Comparison of ENCODE assay signal across 14 cellular contexts in the genomic region with DNA sequence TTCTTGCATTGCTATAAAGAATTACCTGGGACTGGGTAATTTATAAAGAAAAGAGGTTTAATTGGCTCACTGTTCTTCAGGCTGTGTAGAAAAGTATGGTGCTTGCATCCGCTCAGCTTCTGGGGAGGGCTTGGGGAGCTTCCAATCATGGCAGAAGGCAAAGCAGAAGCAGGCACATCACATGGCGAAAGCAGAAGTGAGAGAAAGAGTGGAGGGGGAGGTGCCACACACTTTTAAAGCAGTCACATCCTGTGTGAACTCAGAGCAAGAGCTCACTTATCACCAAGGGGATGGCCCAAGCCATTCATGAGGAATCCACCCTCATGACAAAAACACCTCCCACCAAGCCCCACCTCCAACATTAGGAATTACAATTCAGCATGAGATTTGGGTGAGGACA.
DNase-seq lines count a peak whose midpoint lies in the region; ATAC-seq and TF ChIP-seq lines count a peak whose summit lies in the region.
"Had no signal": no experiment of that assay in that cellular context is flagged by ENCODE, and none has a peak within 500 bp of the region (broad histone marks: within the 10 kb centered on the region; RNA-seq: fewer than 3 reads in every experiment).

No MANE protein-coding gene starts in this region.

- no peak for DNase-seq in T-cell
- DNase-seq in tibial artery: no peak
- no peak for DNase-seq in aorta
- DNase-seq in occipital lobe (lab: John Stamatoyannopoulos, UW): no peak
- DNase-seq: DMS 273 treated with DMSO at 0.1 percent for 48 hours; NCI-H1092 treated with DMSO at 0.1 percent for 48 hours; SHP77; sigmoid colon; stimulated activated naive CD4-positive, alpha-beta T cell treated with Interleukin-2 at 50 U/mL for 16 hours had no signal

- H3K36me3 ChIP-seq in OCI-LY3 (replicated peaks; ENCODE audit: low read depth, low read length) (peaks cover 17% of the 10 kb centered on the region), tibial artery (no peaks in the 10 kb centered on the region), aorta (ENCODE audit: control insufficient read depth in 1 of 2, insufficient read depth in 2 of 2, low read length in 1 of 2) (no peaks in the 10 kb centered on the region)
- H3K36me3 ChIP-seq: sigmoid colon had no signal

- H3K27me3 ChIP-seq in OCI-LY3 (ENCODE audit: low read depth, low read length) (no peaks in the 10 kb centered on the region), tibial artery (no peaks in the 10 kb centered on the region), aorta (ENCODE audit: control insufficient read depth in 1 of 2, insufficient read depth in 2 of 2, low read length in 1 of 2) (no peaks in the 10 kb centered on the region)
- H3K27me3 ChIP-seq: sigmoid colon had no signal

- no peaks in the 10 kb centered on the region for H3K36me3 Mint-ChIP-seq in T-cell

- H3K4me3 ChIP-seq in OCI-LY3 (ENCODE audit: low read length) (no peak overlapping the region), tibial artery (no peak overlapping the region), aorta (ENCODE audit: low read length in 2 of 2) (no peak overlapping the region)
- H3K4me3 ChIP-seq: GM23338, sigmoid colon had no signal

- peaks cover 0 to 6% (median 0%) of the 10 kb centered on the region in 3 donors for H3K9me3 Mint-ChIP-seq in T-cell
- H3K9me3 Mint-ChIP-seq: GM23338 had no signal

- no peak overlapping the region for H3K9ac ChIP-seq in OCI-LY3 (ENCODE audit: low read length)

- WGBS in aorta, 2 donors: 80 to 85% methylated on average over 2 of the region's 2 CpGs

- no peak for TF ChIP-seq CTCF in OCI-LY3 (IDR thresholded peaks at IDR 0.05; ENCODE audit: low read depth, low read length)
- TF ChIP-seq CTCF in tibial artery (IDR thresholded peaks at IDR 0.05): no peak

- H3K4me1 Mint-ChIP-seq in T-cell: no peaks in the 10 kb centered on the region
- H3K4me1 Mint-ChIP-seq: GM23338 had no signal

- no peak overlapping the region for H3K4me3 Mint-ChIP-seq in T-cell
- H3K4me3 Mint-ChIP-seq: GM23338 had no signal

- CTCF ChIA-PET in T-cell (lab: Charles Lee): no interaction called here

- H4K20me1 ChIP-seq in OCI-LY3 (ENCODE audit: insufficient read depth, low read length): no peaks in the 10 kb centered on the region

- ATAC-seq in GM18517 (IDR thresholded peaks at IDR 0.05; ENCODE audit: unreplicated experiment) (peak; percentile 99), GM21423 (IDR thresholded peaks at IDR 0.05; ENCODE audit: unreplicated experiment) (peak; percentile 96), HG03108 (IDR thresholded peaks at IDR 0.05; ENCODE audit: unreplicated experiment) (peak; percentile 97), T-cell (replicated peaks in 1 of 4) (no peak), aorta (ENCODE audit: low FRiP score) (no peak)
- ATAC-seq: GM23338 had no signal

- no peak overlapping the region for H3K27ac Mint-ChIP-seq in T-cell
- H3K27ac Mint-ChIP-seq: GM23338 had no signal

- H3K27me3 Mint-ChIP-seq in T-cell: peaks cover 19 to 29% of the 10 kb centered on the region in 2 donors

- H3K9me3 ChIP-seq in OCI-LY3 (ENCODE audit: insufficient read depth, low read length) (peaks cover 10% of the 10 kb centered on the region), tibial artery (no peaks in the 10 kb centered on the region), aorta (ENCODE audit: control insufficient read depth, low read length) (no peaks in the 10 kb centered on the region)
- H3K9me3 ChIP-seq: sigmoid colon had no signal

- H3K27ac ChIP-seq in OCI-LY3 (ENCODE audit: low read length) (peak overlapping the region; percentile 77), tibial artery (no peak overlapping the region), aorta (ENCODE audit: low read depth in 1 of 2, low read length in 2 of 2) (no peak overlapping the region)
- H3K27ac ChIP-seq: sigmoid colon had no signal

- H3K4me1 ChIP-seq in OCI-LY3 (ENCODE audit: low read length) (peaks cover 20% of the 10 kb centered on the region), tibial artery (no peaks in the 10 kb centered on the region), aorta (ENCODE audit: control insufficient read depth in 1 of 2, insufficient read depth in 2 of 2, low read length in 2 of 2) (no peaks in the 10 kb centered on the region)
- H3K4me1 ChIP-seq: sigmoid colon had no signal

- 0 out of 2 replicates have a peak overlapping the region, but pooled peaks have one; percentile 52 for H2AFZ ChIP-seq in OCI-LY3 (ENCODE audit: low read depth, low read length)
- H2AFZ ChIP-seq: GM23338 had no signal

- intact Hi-C loops in tibial artery (cut with DNase I; ENCODE audit: low total_unique reads) (no loop called here), aorta (cut with DNase I) (no loop called here)

- peak overlapping the region; percentile 43 for H3K4me2 ChIP-seq in OCI-LY3 (ENCODE audit: low read length)
- H3K4me2 ChIP-seq: GM23338 had no signal

- H3K79me2 ChIP-seq in OCI-LY3 (ENCODE audit: low read length): no peaks in the 10 kb centered on the region

- POLR2A ChIA-PET in T-cell (lab: Charles Lee): no interaction called here

Comparison
In these comparisons a context has a peak if more than half of its experiments do, and no peak if none do; other contexts are left out.
1. ATAC-seq: peak in GM18517 (single experiment), GM21423 (single experiment) and HG03108 (single experiment); none in T-cell (0 of 4) and aorta (single experiment).